1 cellular context compared by ENCODE assay signal in the genomic region with DNA sequence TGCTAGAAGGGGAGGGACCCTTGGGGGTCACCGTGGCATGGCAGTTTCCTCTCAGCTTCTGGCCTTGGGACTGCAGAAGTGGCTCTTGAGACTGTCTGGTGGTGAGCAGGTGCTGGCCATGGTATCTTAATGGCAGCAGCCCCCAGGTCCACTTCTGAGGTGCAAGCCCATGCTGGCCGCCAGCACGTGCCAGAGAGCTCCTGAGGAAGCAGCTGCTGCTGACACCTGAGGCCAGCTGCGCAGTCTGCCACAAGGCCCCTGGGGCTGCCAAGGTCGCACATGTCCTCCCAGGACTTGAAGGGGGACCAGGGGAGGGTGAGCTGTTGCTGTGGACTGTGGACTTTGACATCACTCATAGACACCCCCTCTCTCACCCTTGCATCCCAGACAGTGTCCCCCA.
TF ChIP-seq lines count a peak whose summit lies in the region.

No MANE protein-coding gene starts in this region.

TF ChIP-seq in IMR-90, 13 proteins besides CTCF, POLR2A, EP300 and RAD21 (continued from another document):
- no peak for TF ChIP-seq MXI1 (IDR thresholded peaks at IDR 0.05; ENCODE audit: borderline replicate concordance, low read depth, low read length)
- no peak for TF ChIP-seq MAZ (IDR thresholded peaks at IDR 0.05; ENCODE audit: borderline replicate concordance, low read depth, low read length)
- no peak for TF ChIP-seq RFX5 (IDR thresholded peaks at IDR 0.05; ENCODE audit: low read depth, low read length)
- TF ChIP-seq CEBPB (IDR thresholded peaks at IDR 0.05; ENCODE audit: low read depth, low read length) = no peak
- no peak for TF ChIP-seq MAFK (IDR thresholded peaks at IDR 0.05; ENCODE audit: low read depth, low read length)
- no peak for TF ChIP-seq RCOR1 (IDR thresholded peaks at IDR 0.05; ENCODE audit: insufficient replicate concordance, low read length)
